1 cellular context compared by ENCODE assay signal in genomic region chr7:4996696-4997222, GRCh38.
TF ChIP-seq lines count a peak whose summit lies in the region.

No MANE protein-coding gene starts in this region.

TF ChIP-seq in GM23338, 12 proteins besides CTCF, POLR2A, EP300 and RAD21 (continued from another document):
- TF ChIP-seq EZH2 (IDR thresholded peaks at IDR 0.05; ENCODE audit: low read depth, unreplicated experiment) (no peak), CREB1 (CRISPR knock-in tag; IDR thresholded peaks at IDR 0.05; ENCODE audit: low read depth) (no peak), JUNB (IDR thresholded peaks at IDR 0.05; ENCODE audit: unreplicated experiment) (no peak), EZH2phosphoT487 (IDR thresholded peaks at IDR 0.05; ENCODE audit: unreplicated experiment) (no peak), ZNF331 (CRISPR knock-in tag; IDR thresholded peaks at IDR 0.05; ENCODE audit: low read depth) (no peak)
- TF ChIP-seq, protein P1, sequence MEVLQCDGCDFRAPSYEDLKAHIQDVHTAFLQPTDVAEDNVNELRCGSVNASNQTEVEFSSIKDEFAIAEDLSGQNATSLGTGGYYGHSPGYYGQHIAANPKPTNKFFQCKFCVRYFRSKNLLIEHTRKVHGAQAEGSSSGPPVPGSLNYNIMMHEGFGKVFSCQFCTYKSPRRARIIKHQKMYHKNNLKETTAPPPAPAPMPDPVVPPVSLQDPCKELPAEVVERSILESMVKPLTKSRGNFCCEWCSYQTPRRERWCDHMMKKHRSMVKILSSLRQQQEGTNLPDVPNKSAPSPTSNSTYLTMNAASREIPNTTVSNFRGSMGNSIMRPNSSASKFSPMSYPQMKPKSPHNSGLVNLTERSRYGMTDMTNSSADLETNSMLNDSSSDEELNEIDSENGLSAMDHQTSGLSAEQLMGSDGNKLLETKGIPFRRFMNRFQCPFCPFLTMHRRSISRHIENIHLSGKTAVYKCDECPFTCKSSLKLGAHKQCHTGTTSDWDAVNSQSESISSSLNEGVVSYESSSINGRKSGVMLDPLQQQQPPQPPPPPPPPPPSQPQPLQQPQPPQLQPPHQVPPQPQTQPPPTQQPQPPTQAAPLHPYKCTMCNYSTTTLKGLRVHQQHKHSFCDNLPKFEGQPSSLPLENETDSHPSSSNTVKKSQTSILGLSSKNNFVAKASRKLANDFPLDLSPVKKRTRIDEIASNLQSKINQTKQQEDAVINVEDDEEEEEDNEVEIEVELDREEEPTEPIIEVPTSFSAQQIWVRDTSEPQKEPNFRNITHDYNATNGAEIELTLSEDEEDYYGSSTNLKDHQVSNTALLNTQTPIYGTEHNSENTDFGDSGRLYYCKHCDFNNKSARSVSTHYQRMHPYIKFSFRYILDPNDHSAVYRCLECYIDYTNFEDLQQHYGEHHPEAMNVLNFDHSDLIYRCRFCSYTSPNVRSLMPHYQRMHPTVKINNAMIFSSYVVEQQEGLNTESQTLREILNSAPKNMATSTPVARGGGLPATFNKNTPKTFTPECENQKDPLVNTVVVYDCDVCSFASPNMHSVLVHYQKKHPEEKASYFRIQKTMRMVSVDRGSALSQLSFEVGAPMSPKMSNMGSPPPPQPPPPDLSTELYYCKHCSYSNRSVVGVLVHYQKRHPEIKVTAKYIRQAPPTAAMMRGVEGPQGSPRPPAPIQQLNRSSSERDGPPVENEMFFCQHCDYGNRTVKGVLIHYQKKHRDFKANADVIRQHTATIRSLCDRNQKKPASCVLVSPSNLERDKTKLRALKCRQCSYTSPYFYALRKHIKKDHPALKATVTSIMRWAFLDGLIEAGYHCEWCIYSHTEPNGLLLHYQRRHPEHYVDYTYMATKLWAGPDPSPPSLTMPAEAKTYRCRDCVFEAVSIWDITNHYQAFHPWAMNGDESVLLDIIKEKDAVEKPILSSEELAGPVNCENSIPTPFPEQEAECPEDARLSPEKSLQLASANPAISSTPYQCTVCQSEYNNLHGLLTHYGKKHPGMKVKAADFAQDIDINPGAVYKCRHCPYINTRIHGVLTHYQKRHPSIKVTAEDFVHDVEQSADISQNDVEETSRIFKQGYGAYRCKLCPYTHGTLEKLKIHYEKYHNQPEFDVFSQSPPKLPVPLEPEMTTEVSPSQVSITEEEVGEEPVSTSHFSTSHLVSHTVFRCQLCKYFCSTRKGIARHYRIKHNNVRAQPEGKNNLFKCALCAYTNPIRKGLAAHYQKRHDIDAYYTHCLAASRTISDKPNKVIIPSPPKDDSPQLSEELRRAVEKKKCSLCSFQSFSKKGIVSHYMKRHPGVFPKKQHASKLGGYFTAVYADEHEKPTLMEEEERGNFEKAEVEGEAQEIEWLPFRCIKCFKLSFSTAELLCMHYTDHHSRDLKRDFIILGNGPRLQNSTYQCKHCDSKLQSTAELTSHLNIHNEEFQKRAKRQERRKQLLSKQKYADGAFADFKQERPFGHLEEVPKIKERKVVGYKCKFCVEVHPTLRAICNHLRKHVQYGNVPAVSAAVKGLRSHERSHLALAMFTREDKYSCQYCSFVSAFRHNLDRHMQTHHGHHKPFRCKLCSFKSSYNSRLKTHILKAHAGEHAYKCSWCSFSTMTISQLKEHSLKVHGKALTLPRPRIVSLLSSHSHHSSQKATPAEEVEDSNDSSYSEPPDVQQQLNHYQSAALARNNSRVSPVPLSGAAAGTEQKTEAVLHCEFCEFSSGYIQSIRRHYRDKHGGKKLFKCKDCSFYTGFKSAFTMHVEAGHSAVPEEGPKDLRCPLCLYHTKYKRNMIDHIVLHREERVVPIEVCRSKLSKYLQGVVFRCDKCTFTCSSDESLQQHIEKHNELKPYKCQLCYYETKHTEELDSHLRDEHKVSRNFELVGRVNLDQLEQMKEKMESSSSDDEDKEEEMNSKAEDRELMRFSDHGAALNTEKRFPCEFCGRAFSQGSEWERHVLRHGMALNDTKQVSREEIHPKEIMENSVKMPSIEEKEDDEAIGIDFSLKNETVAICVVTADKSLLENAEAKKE (CRISPR knock-in tag; IDR thresholded peaks at IDR 0.05) = no peak
